Comparison of ENCODE assay signal across 1 cellular context in the genomic region with DNA sequence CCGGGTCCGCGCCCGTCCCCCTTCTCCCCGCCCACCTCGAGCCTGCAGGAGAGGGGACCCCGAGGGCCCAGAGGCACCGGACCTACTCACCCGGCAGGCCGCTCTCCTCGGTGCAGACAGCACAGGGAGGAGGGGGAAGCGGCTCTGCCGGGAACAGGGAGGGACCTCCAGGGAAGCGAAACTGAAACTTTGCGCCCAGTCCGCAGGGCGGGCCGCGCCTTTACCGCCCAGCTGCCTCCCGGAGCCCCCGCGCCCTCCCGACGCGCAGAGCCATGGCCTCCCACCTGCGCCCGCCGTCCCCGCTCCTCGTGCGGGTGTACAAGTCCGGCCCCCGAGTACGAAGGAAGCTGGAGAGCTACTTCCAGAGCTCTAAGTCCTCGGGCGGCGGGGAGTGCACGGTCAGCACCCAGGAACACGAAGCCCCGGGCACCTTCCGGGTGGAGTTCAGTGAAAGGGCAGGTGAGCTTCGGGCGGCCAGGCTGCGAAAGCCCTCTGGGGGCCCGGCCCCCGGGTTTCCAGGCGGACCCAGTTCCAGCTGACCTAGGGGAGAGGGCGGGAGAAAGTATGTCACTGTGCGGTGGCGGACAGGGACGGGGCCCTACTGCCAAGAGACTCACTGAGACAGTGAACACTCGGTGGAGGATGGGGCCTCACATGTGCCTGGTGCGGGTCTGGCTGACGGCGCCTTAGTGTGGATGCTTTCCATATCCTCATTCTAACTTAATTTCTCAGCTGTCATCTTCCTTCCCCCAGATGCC.
A peak's percentile ranks its signal among the peaks of the same experiment; 100 is the strongest.
TF ChIP-seq lines count a peak whose summit lies in the region.

A gene (plus strand): TSS at position 184 of the 758 bp plus-strand sequence. CDS start 89 bp downstream, at position 273.
A gene (minus strand): TSS at position 146 of the 758 bp plus-strand sequence. CDS start 4,680 bp downstream, outside the sequence.

TF ChIP-seq in HepG2, 621 proteins besides CTCF, POLR2A, EP300 and RAD21 (continued from another document and continues in another):
- TF ChIP-seq, protein P1, sequence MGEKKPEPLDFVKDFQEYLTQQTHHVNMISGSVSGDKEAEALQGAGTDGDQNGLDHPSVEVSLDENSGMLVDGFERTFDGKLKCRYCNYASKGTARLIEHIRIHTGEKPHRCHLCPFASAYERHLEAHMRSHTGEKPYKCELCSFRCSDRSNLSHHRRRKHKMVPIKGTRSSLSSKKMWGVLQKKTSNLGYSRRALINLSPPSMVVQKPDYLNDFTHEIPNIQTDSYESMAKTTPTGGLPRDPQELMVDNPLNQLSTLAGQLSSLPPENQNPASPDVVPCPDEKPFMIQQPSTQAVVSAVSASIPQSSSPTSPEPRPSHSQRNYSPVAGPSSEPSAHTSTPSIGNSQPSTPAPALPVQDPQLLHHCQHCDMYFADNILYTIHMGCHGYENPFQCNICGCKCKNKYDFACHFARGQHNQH (CRISPR knock-in tag; IDR thresholded peaks at IDR 0.05): peak; percentile 25; the same call in 1 of the 2 replicates
- TF ChIP-seq HDAC1 (CRISPR knock-in tag; IDR thresholded peaks at IDR 0.05) (peak; percentile 60; the same call in 1 of the 2 replicates), ZNF878 (CRISPR knock-in tag; IDR thresholded peaks at IDR 0.05) (0 out of 2 replicates have a peak, but pooled peaks have one; percentile 53), EED (CRISPR knock-in tag; IDR thresholded peaks at IDR 0.05) (no peak; the same call in none of the 2 replicates), CHCHD3 (CRISPR knock-in tag; IDR thresholded peaks at IDR 0.05) (no peak), ARNT (IDR thresholded peaks at IDR 0.05) (no peak), NFYC (CRISPR knock-in tag; IDR thresholded peaks at IDR 0.05) (no peak), ZNF563 (CRISPR knock-in tag; IDR thresholded peaks at IDR 0.05) (peak; percentile 81), ZNF326 (CRISPR knock-in tag; IDR thresholded peaks at IDR 0.05; ENCODE audit: borderline replicate concordance) (no peak), FOSL2 (CRISPR knock-in tag; IDR thresholded peaks at IDR 0.05) (peak; percentile 40; the same call in 1 of the 2 replicates), MXI1 (IDR thresholded peaks at IDR 0.05; ENCODE audit: borderline replicate concordance, low read depth, low read length) (peak; percentile 79; the same call in 2 of the 3 replicates), PPARG (CRISPR knock-in tag; conservative IDR thresholded peaks at IDR 0.05) (no peak), ZFY (CRISPR knock-in tag; IDR thresholded peaks at IDR 0.05) (peak; percentile 91), SOX6 (IDR thresholded peaks at IDR 0.05) (no peak), SOX6 (CRISPR knock-in tag; IDR thresholded peaks at IDR 0.05) (peak; percentile 75), TCF12 (IDR thresholded peaks at IDR 0.05) (no peak), TCF12 (CRISPR knock-in tag; IDR thresholded peaks at IDR 0.05) (peak; percentile 72; the same call in 1 of the 2 replicates), JARID2 (CRISPR knock-in tag; IDR thresholded peaks at IDR 0.05; ENCODE audit: insufficient replicate concordance) (no peak), ZSCAN9 (CRISPR knock-in tag; IDR thresholded peaks at IDR 0.05; ENCODE audit: borderline replicate concordance) (0 out of 2 replicates have a peak, but pooled peaks have one; percentile 11), ADNP (CRISPR knock-in tag; IDR thresholded peaks at IDR 0.05) (no peak), ZFP82 (CRISPR knock-in tag; IDR thresholded peaks at IDR 0.05; ENCODE audit: borderline replicate concordance) (no peak), ZNF180 (CRISPR knock-in tag; IDR thresholded peaks at IDR 0.05; ENCODE audit: borderline replicate concordance, low read depth) (no peak), DPF2 (CRISPR knock-in tag; IDR thresholded peaks at IDR 0.05; ENCODE audit: borderline replicate concordance, low read depth) (no peak), STAT5B (CRISPR knock-in tag; IDR thresholded peaks at IDR 0.05) (no peak), KLF16 (CRISPR knock-in tag; IDR thresholded peaks at IDR 0.05) (peak in 1 of 2 experiments; percentile 36; a peak in 1 of 4 replicates), PAWR (CRISPR knock-in tag; IDR thresholded peaks at IDR 0.05; ENCODE audit: borderline replicate concordance) (peak; percentile 79; the same call in 1 of the 2 replicates), ZNF7 (CRISPR knock-in tag; IDR thresholded peaks at IDR 0.05) (no peak), IRF2 (CRISPR knock-in tag; IDR thresholded peaks at IDR 0.05) (peak; percentile 100), AGO2 (optimal IDR thresholded peaks at IDR 0.05; ENCODE audit: low read depth, low read length) (peak; percentile 38), ZNF614 (CRISPR knock-in tag; IDR thresholded peaks at IDR 0.05; ENCODE audit: borderline replicate concordance) (0 out of 2 replicates have a peak, but pooled peaks have one; percentile 26), TBP (CRISPR knock-in tag; IDR thresholded peaks at IDR 0.05) (no peak), CBX2 (IDR thresholded peaks at IDR 0.05; ENCODE audit: low read depth, low read length) (no peak), CBX2 (CRISPR knock-in tag; IDR thresholded peaks at IDR 0.05; ENCODE audit: low read depth) (0 out of 2 replicates have a peak, but pooled peaks have one; percentile 63), GATA4 (IDR thresholded peaks at IDR 0.05; ENCODE audit: borderline replicate concordance, low read depth) (0 out of 2 replicates have a peak, but pooled peaks have one; percentile 32), MEIS1 (CRISPR knock-in tag; IDR thresholded peaks at IDR 0.05; ENCODE audit: borderline replicate concordance) (peak; percentile 58; the same call in 1 of the 2 replicates), ELF4 (CRISPR knock-in tag; IDR thresholded peaks at IDR 0.05; ENCODE audit: borderline replicate concordance) (peak; percentile 86), ZNF451 (CRISPR knock-in tag; IDR thresholded peaks at IDR 0.05) (no peak), MYNN (CRISPR knock-in tag; IDR thresholded peaks at IDR 0.05; ENCODE audit: low read depth) (no peak), ZBTB20 (CRISPR knock-in tag; IDR thresholded peaks at IDR 0.05; ENCODE audit: borderline replicate concordance, low read depth) (no peak), ZNF33B (CRISPR knock-in tag; IDR thresholded peaks at IDR 0.05) (peak; percentile 86; the same call in 1 of the 2 replicates)
- TF ChIP-seq, protein P2, sequence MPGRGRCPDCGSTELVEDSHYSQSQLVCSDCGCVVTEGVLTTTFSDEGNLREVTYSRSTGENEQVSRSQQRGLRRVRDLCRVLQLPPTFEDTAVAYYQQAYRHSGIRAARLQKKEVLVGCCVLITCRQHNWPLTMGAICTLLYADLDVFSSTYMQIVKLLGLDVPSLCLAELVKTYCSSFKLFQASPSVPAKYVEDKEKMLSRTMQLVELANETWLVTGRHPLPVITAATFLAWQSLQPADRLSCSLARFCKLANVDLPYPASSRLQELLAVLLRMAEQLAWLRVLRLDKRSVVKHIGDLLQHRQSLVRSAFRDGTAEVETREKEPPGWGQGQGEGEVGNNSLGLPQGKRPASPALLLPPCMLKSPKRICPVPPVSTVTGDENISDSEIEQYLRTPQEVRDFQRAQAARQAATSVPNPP (CRISPR knock-in tag; IDR thresholded peaks at IDR 0.05): no peak
- TF ChIP-seq, protein P3, sequence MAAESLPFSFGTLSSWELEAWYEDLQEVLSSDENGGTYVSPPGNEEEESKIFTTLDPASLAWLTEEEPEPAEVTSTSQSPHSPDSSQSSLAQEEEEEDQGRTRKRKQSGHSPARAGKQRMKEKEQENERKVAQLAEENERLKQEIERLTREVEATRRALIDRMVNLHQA (CRISPR knock-in tag; IDR thresholded peaks at IDR 0.05): no peak
- TF ChIP-seq, protein P4, sequence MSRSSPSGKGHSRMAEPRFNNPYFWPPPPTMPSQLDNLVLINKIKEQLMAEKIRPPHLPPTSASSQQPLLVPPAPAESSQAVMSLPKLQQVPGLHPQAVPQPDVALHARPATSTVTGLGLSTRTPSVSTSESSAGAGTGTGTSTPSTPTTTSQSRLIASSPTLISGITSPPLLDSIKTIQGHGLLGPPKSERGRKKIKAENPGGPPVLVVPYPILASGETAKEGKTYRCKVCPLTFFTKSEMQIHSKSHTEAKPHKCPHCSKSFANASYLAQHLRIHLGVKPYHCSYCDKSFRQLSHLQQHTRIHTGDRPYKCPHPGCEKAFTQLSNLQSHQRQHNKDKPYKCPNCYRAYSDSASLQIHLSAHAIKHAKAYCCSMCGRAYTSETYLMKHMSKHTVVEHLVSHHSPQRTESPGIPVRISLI (CRISPR knock-in tag; IDR thresholded peaks at IDR 0.05; ENCODE audit: borderline replicate concordance): peak; percentile 33; the same call in 1 of the 2 replicates
- TF ChIP-seq, protein P5, sequence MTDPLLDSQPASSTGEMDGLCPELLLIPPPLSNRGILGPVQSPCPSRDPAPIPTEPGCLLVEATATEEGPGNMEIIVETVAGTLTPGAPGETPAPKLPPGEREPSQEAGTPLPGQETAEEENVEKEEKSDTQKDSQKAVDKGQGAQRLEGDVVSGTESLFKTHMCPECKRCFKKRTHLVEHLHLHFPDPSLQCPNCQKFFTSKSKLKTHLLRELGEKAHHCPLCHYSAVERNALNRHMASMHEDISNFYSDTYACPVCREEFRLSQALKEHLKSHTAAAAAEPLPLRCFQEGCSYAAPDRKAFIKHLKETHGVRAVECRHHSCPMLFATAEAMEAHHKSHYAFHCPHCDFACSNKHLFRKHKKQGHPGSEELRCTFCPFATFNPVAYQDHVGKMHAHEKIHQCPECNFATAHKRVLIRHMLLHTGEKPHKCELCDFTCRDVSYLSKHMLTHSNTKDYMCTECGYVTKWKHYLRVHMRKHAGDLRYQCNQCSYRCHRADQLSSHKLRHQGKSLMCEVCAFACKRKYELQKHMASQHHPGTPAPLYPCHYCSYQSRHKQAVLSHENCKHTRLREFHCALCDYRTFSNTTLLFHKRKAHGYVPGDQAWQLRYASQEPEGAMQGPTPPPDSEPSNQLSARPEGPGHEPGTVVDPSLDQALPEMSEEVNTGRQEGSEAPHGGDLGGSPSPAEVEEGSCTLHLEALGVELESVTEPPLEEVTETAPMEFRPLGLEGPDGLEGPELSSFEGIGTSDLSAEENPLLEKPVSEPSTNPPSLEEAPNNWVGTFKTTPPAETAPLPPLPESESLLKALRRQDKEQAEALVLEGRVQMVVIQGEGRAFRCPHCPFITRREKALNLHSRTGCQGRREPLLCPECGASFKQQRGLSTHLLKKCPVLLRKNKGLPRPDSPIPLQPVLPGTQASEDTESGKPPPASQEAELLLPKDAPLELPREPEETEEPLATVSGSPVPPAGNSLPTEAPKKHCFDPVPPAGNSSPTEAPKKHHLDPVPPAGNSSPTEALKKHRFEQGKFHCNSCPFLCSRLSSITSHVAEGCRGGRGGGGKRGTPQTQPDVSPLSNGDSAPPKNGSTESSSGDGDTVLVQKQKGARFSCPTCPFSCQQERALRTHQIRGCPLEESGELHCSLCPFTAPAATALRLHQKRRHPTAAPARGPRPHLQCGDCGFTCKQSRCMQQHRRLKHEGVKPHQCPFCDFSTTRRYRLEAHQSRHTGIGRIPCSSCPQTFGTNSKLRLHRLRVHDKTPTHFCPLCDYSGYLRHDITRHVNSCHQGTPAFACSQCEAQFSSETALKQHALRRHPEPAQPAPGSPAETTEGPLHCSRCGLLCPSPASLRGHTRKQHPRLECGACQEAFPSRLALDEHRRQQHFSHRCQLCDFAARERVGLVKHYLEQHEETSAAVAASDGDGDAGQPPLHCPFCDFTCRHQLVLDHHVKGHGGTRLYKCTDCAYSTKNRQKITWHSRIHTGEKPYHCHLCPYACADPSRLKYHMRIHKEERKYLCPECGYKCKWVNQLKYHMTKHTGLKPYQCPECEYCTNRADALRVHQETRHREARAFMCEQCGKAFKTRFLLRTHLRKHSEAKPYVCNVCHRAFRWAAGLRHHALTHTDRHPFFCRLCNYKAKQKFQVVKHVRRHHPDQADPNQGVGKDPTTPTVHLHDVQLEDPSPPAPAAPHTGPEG (CRISPR knock-in tag; IDR thresholded peaks at IDR 0.05): peak; percentile 96
- TF ChIP-seq, protein P6, sequence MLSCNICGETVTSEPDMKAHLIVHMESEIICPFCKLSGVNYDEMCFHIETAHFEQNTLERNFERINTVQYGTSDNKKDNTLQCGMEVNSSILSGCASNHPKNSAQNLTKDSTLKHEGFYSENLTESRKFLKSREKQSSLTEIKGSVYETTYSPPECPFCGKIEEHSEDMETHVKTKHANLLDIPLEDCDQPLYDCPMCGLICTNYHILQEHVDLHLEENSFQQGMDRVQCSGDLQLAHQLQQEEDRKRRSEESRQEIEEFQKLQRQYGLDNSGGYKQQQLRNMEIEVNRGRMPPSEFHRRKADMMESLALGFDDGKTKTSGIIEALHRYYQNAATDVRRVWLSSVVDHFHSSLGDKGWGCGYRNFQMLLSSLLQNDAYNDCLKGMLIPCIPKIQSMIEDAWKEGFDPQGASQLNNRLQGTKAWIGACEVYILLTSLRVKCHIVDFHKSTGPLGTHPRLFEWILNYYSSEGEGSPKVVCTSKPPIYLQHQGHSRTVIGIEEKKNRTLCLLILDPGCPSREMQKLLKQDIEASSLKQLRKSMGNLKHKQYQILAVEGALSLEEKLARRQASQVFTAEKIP (CRISPR knock-in tag; IDR thresholded peaks at IDR 0.05; ENCODE audit: borderline replicate concordance): no peak
- TF ChIP-seq, protein P7, sequence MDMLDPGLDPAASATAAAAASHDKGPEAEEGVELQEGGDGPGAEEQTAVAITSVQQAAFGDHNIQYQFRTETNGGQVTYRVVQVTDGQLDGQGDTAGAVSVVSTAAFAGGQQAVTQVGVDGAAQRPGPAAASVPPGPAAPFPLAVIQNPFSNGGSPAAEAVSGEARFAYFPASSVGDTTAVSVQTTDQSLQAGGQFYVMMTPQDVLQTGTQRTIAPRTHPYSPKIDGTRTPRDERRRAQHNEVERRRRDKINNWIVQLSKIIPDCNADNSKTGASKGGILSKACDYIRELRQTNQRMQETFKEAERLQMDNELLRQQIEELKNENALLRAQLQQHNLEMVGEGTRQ (IDR thresholded peaks at IDR 0.05; ENCODE audit: low read depth, low read length): no peak
- TF ChIP-seq, protein P7 (CRISPR knock-in tag; IDR thresholded peaks at IDR 0.05; ENCODE audit: borderline replicate concordance): no peak
- TF ChIP-seq, protein P8, sequence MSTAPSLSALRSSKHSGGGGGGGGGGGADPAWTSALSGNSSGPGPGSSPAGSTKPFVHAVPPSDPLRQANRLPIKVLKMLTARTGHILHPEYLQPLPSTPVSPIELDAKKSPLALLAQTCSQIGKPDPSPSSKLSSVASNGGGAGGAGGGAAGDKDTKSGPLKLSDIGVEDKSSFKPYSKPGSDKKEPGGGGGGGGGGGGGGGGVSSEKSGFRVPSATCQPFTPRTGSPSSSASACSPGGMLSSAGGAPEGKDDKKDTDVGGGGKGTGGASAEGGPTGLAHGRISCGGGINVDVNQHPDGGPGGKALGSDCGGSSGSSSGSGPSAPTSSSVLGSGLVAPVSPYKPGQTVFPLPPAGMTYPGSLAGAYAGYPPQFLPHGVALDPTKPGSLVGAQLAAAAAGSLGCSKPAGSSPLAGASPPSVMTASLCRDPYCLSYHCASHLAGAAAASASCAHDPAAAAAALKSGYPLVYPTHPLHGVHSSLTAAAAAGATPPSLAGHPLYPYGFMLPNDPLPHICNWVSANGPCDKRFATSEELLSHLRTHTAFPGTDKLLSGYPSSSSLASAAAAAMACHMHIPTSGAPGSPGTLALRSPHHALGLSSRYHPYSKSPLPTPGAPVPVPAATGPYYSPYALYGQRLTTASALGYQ (CRISPR knock-in tag; IDR thresholded peaks at IDR 0.05): peak; percentile 47; the same call in 1 of the 2 replicates
